Comparison of ENCODE assay signal across 27 cellular contexts in the genomic region with DNA sequence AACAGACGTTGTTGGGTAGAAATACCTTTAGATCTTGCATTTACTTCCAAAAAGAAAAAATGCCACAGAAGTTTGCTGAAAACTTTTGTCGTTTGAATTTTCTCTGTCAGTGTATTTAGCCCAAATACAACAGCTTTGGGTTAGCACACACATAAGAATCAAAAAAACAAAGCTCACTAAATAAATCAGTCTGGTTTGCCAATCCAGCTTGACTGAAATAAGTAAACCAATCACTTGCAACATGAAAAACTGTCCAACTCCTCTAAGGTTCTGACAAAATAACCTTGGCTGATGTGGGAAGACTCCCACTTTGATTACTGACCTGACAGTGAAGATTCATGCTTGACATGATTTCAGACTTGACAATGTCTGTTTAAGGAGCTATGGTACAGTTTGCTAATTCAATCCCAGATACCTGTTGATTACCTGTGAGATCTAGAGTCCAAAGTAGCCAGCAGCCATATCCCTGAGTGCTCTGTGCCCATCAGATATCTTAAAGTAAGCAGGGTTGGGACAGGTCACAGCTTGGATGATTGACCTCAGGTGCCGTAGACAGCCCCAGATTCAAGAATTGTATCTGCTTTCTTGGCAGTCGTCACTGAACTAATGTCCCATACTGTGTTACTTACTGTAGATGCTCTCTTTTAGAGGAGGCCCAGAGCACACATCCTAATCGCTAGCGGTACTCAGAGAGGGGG.
"Had no signal": no experiment of that assay in that cellular context is flagged by ENCODE, and none has a peak within 500 bp of the region (broad histone marks: within the 10 kb centered on the region; RNA-seq: fewer than 3 reads in every experiment).

No MANE protein-coding gene starts in this region.

- DNase-seq: colonic mucosa; effector CD8-positive, alpha-beta T cell; endodermal cell; foreskin fibroblast; gastrocnemius medialis; heart left ventricle; hippocampal formation; immature natural killer cell; islet precursor cell; left lung; mesenchymal stem cell; mucosa of descending colon; naive B cell; sigmoid colon; spleen; stimulated activated CD4-positive, alpha-beta T cell treated with anti-CD3 and anti-CD28 coated beads, Interleukin-4, amount 100 ng/mL, for 4 hours; stimulated activated naive CD8-positive, alpha-beta T cell treated with anti-CD3 and anti-CD28 coated beads, Interleukin-15, Interleukin-2, amounts not matched to agents 100 U/mL and 50 U/mL, for 24 hours; substantia nigra; testis; tibial artery had no signal

- H3K9me3 ChIP-seq: colonic mucosa, gastrocnemius medialis, heart left ventricle, left lung, mucosa of descending colon, neutrophil, prostate gland, right atrium auricular region, sigmoid colon, spleen, testis, tibial artery had no signal

- H3K4me1 ChIP-seq: colonic mucosa, prostate gland had no signal

- H3K27me3 ChIP-seq: colonic mucosa, gastrocnemius medialis, heart left ventricle, left lung, right atrium auricular region, sigmoid colon, spleen, testis, tibial artery had no signal

- ATAC-seq: esophagus mucosa; gastrocnemius medialis; heart left ventricle; left lung; mucosa of descending colon; natural killer cell treated with Interleukin-12 subunit alpha and Interleukin-12 subunit beta and Interleukin-15 and Interleukin-18, amount 100 ng/mL, for 72 hours; stimulated activated memory B cell treated with anti-CD40 and anti-IgM and Interleukin-4, amounts not matched to agents 10 μg/mL and 1 μg/mL and 100 μg/mL, for 72 hours; stimulated activated naive CD8-positive, alpha-beta T cell treated with anti-CD3 and anti-CD28 coated beads, Interleukin-15, Interleukin-2, amounts not matched to agents 100 U/mL and 50 U/mL, for 24 hours had no signal

- H3K36me3 ChIP-seq: colonic mucosa, gastrocnemius medialis, heart left ventricle, left lung, neutrophil, prostate gland, right atrium auricular region, sigmoid colon, spleen, tibial artery had no signal

- H3K4me3 ChIP-seq: colonic mucosa, gastrocnemius medialis, heart left ventricle, left lung, mucosa of descending colon, prostate gland, right atrium auricular region, sigmoid colon, spleen, testis, tibial artery had no signal

- H3K27ac ChIP-seq: colonic mucosa, epithelial cell of prostate, gastrocnemius medialis, heart left ventricle, left lung, neutrophil, prostate gland, right atrium auricular region, sigmoid colon, spleen, testis, tibial artery had no signal
